8 cellular contexts compared by ENCODE assay signal in genomic region chr6:107064579-107065065, GRCh38. TPM values are rescaled to one million over a fixed set of nuclear protein-coding genes. Genes with fewer than 3 reads are reported as not detected.
DNase-seq lines count a peak whose midpoint lies in the region; ATAC-seq and TF ChIP-seq lines count a peak whose summit lies in the region.

No MANE protein-coding gene starts in this region.

- H3K4me3 Mint-ChIP-seq in stimulated activated naive CD8-positive, alpha-beta T cell treated with anti-CD3 and anti-CD28 coated beads, Interleukin-15, amount 100 ng/mL, for 72 hours = peak overlapping the region; percentile 36 to 57

- H3K27ac ChIP-seq in left ventricle myocardium inferior (replicated peaks) = no peak overlapping the region
- no peak overlapping the region for H3K27ac ChIP-seq in Peyer's patch

- no peaks in the 10 kb centered on the region for H3K9me3 ChIP-seq in left ventricle myocardium inferior (replicated peaks)
- H3K9me3 ChIP-seq in Peyer's patch = no peaks in the 10 kb centered on the region

- no peaks in the 10 kb centered on the region for H3K9me3 Mint-ChIP-seq in stimulated activated naive CD8-positive, alpha-beta T cell treated with anti-CD3 and anti-CD28 coated beads, Interleukin-15, amount 100 ng/mL, for 72 hours

- peaks cover 51% of the 10 kb centered on the region for H3K4me1 Mint-ChIP-seq in stimulated activated naive CD8-positive, alpha-beta T cell treated with anti-CD3 and anti-CD28 coated beads, Interleukin-15, amount 100 ng/mL, for 72 hours

- peak overlapping the region; percentile 12 to 74 for H3K27ac Mint-ChIP-seq in stimulated activated naive CD8-positive, alpha-beta T cell treated with anti-CD3 and anti-CD28 coated beads, Interleukin-15, amount 100 ng/mL, for 72 hours

- TF ChIP-seq CTCF in left ventricle myocardium inferior (IDR thresholded peaks at IDR 0.05; ENCODE audit: borderline replicate concordance) (no peak), Peyer's patch (IDR thresholded peaks at IDR 0.05) (no peak)

- TF ChIP-seq POLR2A in Peyer's patch (IDR thresholded peaks at IDR 0.05) = no peak

- peaks cover 9% of the 10 kb centered on the region for H3K36me3 ChIP-seq in left ventricle myocardium inferior
- H3K36me3 ChIP-seq in Peyer's patch = no peaks in the 10 kb centered on the region

- no peak overlapping the region for H3K4me3 ChIP-seq in left ventricle myocardium inferior
- H3K4me3 ChIP-seq in Peyer's patch = no peak overlapping the region

- intact Hi-C loops in left cardiac atrium (cut with DNase I) (no loop called here), left ventricle myocardium inferior (cut with micrococcal nuclease) (no loop called here)

- DNase-seq in left cardiac atrium = peak; percentile 33
- DNase-seq in left ventricle myocardium inferior = no peak
- peak; percentile 95 for DNase-seq in OCI-M1 (lab: John Stamatoyannopoulos, UW)
- peak; percentile 45 for DNase-seq in fibroblast of gingiva (ENCODE audit: low read depth)
- peak; percentile 19 to 63 for DNase-seq in stimulated activated naive CD8-positive, alpha-beta T cell treated with anti-CD3 and anti-CD28 coated beads, Interleukin-15, amount 100 ng/mL, for 72 hours
- no peak for DNase-seq in Peyer's patch
- DNase-seq in NCI-H1694 treated with DMSO at 0.1 percent for 48 hours (lab: John Stamatoyannopoulos, UW) = no peak
- DNase-seq in NK-92 (lab: John Stamatoyannopoulos, UW; ENCODE audit: unreplicated experiment) = no peak

- H3K4me1 ChIP-seq in left ventricle myocardium inferior (peaks cover 6% of the 10 kb centered on the region), Peyer's patch (peaks cover 0 to 15% (median 3%) of the 10 kb centered on the region in 4 donors)

- H3K27me3 ChIP-seq in left ventricle myocardium inferior (ENCODE audit: low read depth) (no peaks in the 10 kb centered on the region), Peyer's patch (no peaks in the 10 kb centered on the region)

- ATAC-seq in left cardiac atrium = peak; percentile 59 to 63
- ATAC-seq in stimulated activated naive CD8-positive, alpha-beta T cell treated with anti-CD3 and anti-CD28 coated beads, Interleukin-15, amount 100 ng/mL, for 72 hours = peak; percentile 83

- H3K27me3 Mint-ChIP-seq in stimulated activated naive CD8-positive, alpha-beta T cell treated with anti-CD3 and anti-CD28 coated beads, Interleukin-15, amount 100 ng/mL, for 72 hours = no peaks in the 10 kb centered on the region

RNA-seq across cellular contexts. Expression of gene MTRES1, which starts 36.6 kb away (rescaled TPM):
- 10 to 100 TPM; 21.7 to 29.6 TPM for total RNA-seq in left cardiac atrium
- 35.8 TPM for total RNA-seq in left ventricle myocardium inferior
- total RNA-seq in Peyer's patch = 10 to 100 TPM; 22.8 to 34.7 (median 31.3) TPM

RNA-seq across cellular contexts. Expression of gene BEND3, which starts 50.7 kb away (rescaled TPM):
- total RNA-seq in left cardiac atrium (1 to 10 TPM; 1.1 to 2.0 TPM), left ventricle myocardium inferior (1.5 TPM), Peyer's patch (1 to 10 TPM; 2.6 to 8.3 (median 6.1) TPM)

Comparison
In these comparisons a context has a peak if more than half of its experiments do, and no peak if none do; other contexts are left out.
1. DNase-seq: peak in left cardiac atrium (single experiment), OCI-M1 (single experiment), fibroblast of gingiva (single experiment) and stimulated activated naive CD8-positive, alpha-beta T cell treated with anti-CD3 and anti-CD28 coated beads, Interleukin-15, amount 100 ng/mL, for 72 hours (2 of 2); none in left ventricle myocardium inferior (single experiment), Peyer's patch (0 of 3), NCI-H1694 treated with DMSO at 0.1 percent for 48 hours (single experiment) and NK-92 (single experiment).